In the genomic region with DNA sequence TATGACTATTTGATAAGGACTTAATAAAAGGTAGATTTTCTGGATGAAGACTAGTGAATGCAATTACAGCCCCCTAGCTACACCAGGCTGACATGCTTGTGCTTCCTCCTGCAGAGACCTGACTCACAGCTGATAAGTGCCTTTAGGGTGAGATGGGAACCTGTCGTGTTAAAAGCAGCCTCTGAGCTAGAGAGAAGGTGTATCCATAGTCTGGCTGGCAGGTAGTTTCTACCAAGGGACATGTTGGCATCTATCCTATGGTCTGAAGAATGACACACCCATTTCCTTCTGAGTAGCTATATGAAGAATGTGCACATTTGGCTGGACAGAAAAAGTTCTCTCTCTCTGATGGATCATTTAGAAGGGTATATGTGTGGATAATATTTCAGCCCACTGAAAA, we compare ENCODE assay signal across 18 cellular contexts.
DNase-seq lines count a peak whose midpoint lies in the region; ATAC-seq and TF ChIP-seq lines count a peak whose summit lies in the region.
"Had no signal": no experiment of that assay in that cellular context is flagged by ENCODE, and none has a peak within 500 bp of the region (broad histone marks: within the 10 kb centered on the region; RNA-seq: fewer than 3 reads in every experiment).

No MANE protein-coding gene starts in this region.

- H3K27me3 ChIP-seq in breast epithelium = no peaks in the 10 kb centered on the region
- no peaks in the 10 kb centered on the region for H3K27me3 ChIP-seq in endodermal cell (ENCODE audit: control insufficient read depth, insufficient read depth, low read length, poor library complexity, severe bottlenecking)
- H3K27me3 ChIP-seq in Caco-2 (replicated peaks; ENCODE audit: control insufficient read depth, insufficient read depth, low read length) = no peaks in the 10 kb centered on the region
- H3K27me3 ChIP-seq: MG63 had no signal

- POLR2A ChIA-PET in MCF 10A (lab: Yijun Ruan, JAX) (interaction anchor here (0.5 to 0.8 kb wide), 2 partner anchors 31 to 168 kb away, joined by 3 read pairs; no protein-coding TSS in a partner anchor), Caco-2 (lab: Charles Lee) (no interaction called here)

- H3K27ac ChIP-seq in breast epithelium = no peak overlapping the region
- H3K27ac ChIP-seq in endodermal cell (ENCODE audit: low read depth, low read length) = no peak overlapping the region
- H3K27ac ChIP-seq: A549, GM23248, HL-60 had no signal

- no peaks in the 10 kb centered on the region for H3K36me3 Mint-ChIP-seq in MCF 10A (ENCODE audit: insufficient read depth, unreplicated experiment)
- H3K36me3 Mint-ChIP-seq in endodermal cell (ENCODE audit: low read depth) = no peaks in the 10 kb centered on the region
- H3K36me3 Mint-ChIP-seq in Caco-2 (ENCODE audit: insufficient read depth, unreplicated experiment) = no peaks in the 10 kb centered on the region
- H3K36me3 Mint-ChIP-seq: CD14-positive monocyte had no signal

- H3K36me3 ChIP-seq in breast epithelium = no peaks in the 10 kb centered on the region
- H3K36me3 ChIP-seq in endodermal cell (ENCODE audit: control insufficient read depth, insufficient read depth, low read length) = no peaks in the 10 kb centered on the region
- H3K36me3 ChIP-seq in Caco-2 (ENCODE audit: control insufficient read depth, insufficient read depth, low read length) = no peaks in the 10 kb centered on the region
- H3K36me3 ChIP-seq: MG63 had no signal

- intact Hi-C loops in MCF 10A (cut with micrococcal nuclease) = no loop called here
- intact Hi-C loops in breast epithelium (cut with DNase I; ENCODE audit: low total_unique reads) = no loop called here
- intact Hi-C loops in Caco-2 (cut with micrococcal nuclease; ENCODE audit: unreplicated experiment) = no loop called here

- CTCF ChIA-PET in MCF 10A (lab: Yijun Ruan, JAX) = interaction anchor here (0.6 to 1.4 kb wide), 3 partner anchors 33 to 817 kb away, joined by 3 to 6 read pairs (median 5); no protein-coding TSS in a partner anchor
- CTCF ChIA-PET in Caco-2 (lab: Charles Lee) = no interaction called here

- H3K4me1 ChIP-seq in breast epithelium (no peaks in the 10 kb centered on the region), endodermal cell (ENCODE audit: control insufficient read depth, insufficient read depth, low read length) (peaks cover 3% of the 10 kb centered on the region), Caco-2 (no peaks in the 10 kb centered on the region)
- H3K4me1 ChIP-seq: A549 had no signal

- H3K9me3 Mint-ChIP-seq in MCF 10A (ENCODE audit: unreplicated experiment) = no peaks in the 10 kb centered on the region
- H3K9me3 Mint-ChIP-seq in endodermal cell = no peaks in the 10 kb centered on the region
- peaks cover 9% of the 10 kb centered on the region for H3K9me3 Mint-ChIP-seq in Caco-2 (ENCODE audit: unreplicated experiment)

- H3K4me3 ChIP-seq in breast epithelium (no peak overlapping the region), endodermal cell (ENCODE audit: low read length) (no peak overlapping the region), Caco-2 (ENCODE audit: low read depth, low read length) (no peak overlapping the region)
- H3K4me3 ChIP-seq: A549, GM23248, MG63 had no signal

- H3K4me3 Mint-ChIP-seq in MCF 10A (ENCODE audit: unreplicated experiment) (no peak overlapping the region), endodermal cell (no peak overlapping the region), Caco-2 (ENCODE audit: unreplicated experiment) (no peak overlapping the region)
- H3K4me3 Mint-ChIP-seq: CD14-positive monocyte had no signal

- peaks cover 11% of the 10 kb centered on the region for H3K4me1 Mint-ChIP-seq in MCF 10A (ENCODE audit: insufficient read depth, unreplicated experiment)
- peaks cover 8% of the 10 kb centered on the region for H3K4me1 Mint-ChIP-seq in endodermal cell
- no peaks in the 10 kb centered on the region for H3K4me1 Mint-ChIP-seq in Caco-2 (ENCODE audit: low read depth, unreplicated experiment)
- H3K4me1 Mint-ChIP-seq: CD14-positive monocyte had no signal

- TF ChIP-seq CTCF in MCF 10A (IDR thresholded peaks at IDR 0.05; ENCODE audit: unreplicated experiment) = no peak
- TF ChIP-seq CTCF in breast epithelium (IDR thresholded peaks at IDR 0.05) = no peak
- peak; percentile 14 for TF ChIP-seq CTCF in endodermal cell (conservative IDR thresholded peaks at IDR 0.05)
- TF ChIP-seq CTCF in Caco-2 (IDR thresholded peaks at IDR 0.05; ENCODE audit: insufficient read depth in 1 of 2, low read depth in 1 of 2, low read length in 1 of 2, severe bottlenecking in 1 of 2, unreplicated experiment in 1 of 2) = no peak

- H3K27ac Mint-ChIP-seq in MCF 10A (ENCODE audit: low read depth, unreplicated experiment) (no peak overlapping the region), endodermal cell (no peak overlapping the region), Caco-2 (ENCODE audit: unreplicated experiment) (no peak overlapping the region)
- H3K27ac Mint-ChIP-seq: CD14-positive monocyte had no signal

- no peak for ATAC-seq in HG03159 (IDR thresholded peaks at IDR 0.05; ENCODE audit: unreplicated experiment)
- ATAC-seq: A549 had no signal

- TF ChIP-seq POLR2A in breast epithelium (IDR thresholded peaks at IDR 0.05) = no peak

- DNase-seq in MCF 10A (ENCODE audit: unreplicated experiment) (peak; percentile 45), breast epithelium (ENCODE audit: low spot score in 2 of 2) (no peak), endodermal cell (no peak), kidney tubule cell (ENCODE audit: low spot score) (peak; percentile 30), NCI-H748 (lab: John Stamatoyannopoulos, UW; ENCODE audit: unreplicated experiment) (no peak), Caco-2 (no peak), A172 (ENCODE audit: low spot score) (no peak)
- DNase-seq: COR-L47, GM23248, KBM-7, MG63, NCI-H1092 treated with DMSO at 0.1 percent for 48 hours, NCI-H187, NCI-H2171 had no signal

- WGBS in endodermal cell (ENCODE audit: insufficient coverage in 1 of 2, insufficient read length in 1 of 2), 2 experiments = 47 to 67% methylated on average over 1 of the region's 1 CpG

- no peaks in the 10 kb centered on the region for H3K9me3 ChIP-seq in breast epithelium
- H3K9me3 ChIP-seq in endodermal cell (ENCODE audit: control insufficient read depth, low read length) = peaks cover 6% of the 10 kb centered on the region
- H3K9me3 ChIP-seq in Caco-2 = no peaks in the 10 kb centered on the region; the same call in 1 of the 2 replicates
- H3K9me3 ChIP-seq: A549, MG63 had no signal

- no peak overlapping the region for H3K9ac ChIP-seq in endodermal cell (ENCODE audit: extremely low read depth, low read length, poor library complexity, severe bottlenecking)
- H3K9ac ChIP-seq: GM23248 had no signal

- H3K27me3 Mint-ChIP-seq in MCF 10A (ENCODE audit: insufficient read depth, unreplicated experiment) (no peaks in the 10 kb centered on the region), endodermal cell (ENCODE audit: insufficient read depth) (no peaks in the 10 kb centered on the region), Caco-2 (ENCODE audit: insufficient read depth, unreplicated experiment) (no peaks in the 10 kb centered on the region)

- no TSS peak for BruUV-seq in MCF 10A (replicated peaks; lab: Mats Ljungman, UMichigan)
- BruUV-seq in Caco-2 (replicated peaks; lab: Mats Ljungman, UMichigan) = no TSS peak

Comparison
In these comparisons a context has a peak if more than half of its experiments do, and no peak if none do; other contexts are left out.
1. DNase-seq: peak in MCF 10A (single experiment) and kidney tubule cell (single experiment); none in breast epithelium (0 of 2), endodermal cell (single experiment), NCI-H748 (single experiment), Caco-2 (0 of 2) and A172 (single experiment).